13 cellular contexts compared by ENCODE assay signal in genomic region chr7:28996836-28997235, GRCh38.
"Had no signal": no experiment of that assay in that cellular context is flagged by ENCODE, and none has a peak within 500 bp of the region (broad histone marks: within the 10 kb centered on the region; RNA-seq: fewer than 3 reads in every experiment).

No MANE protein-coding gene starts in this region.

- H3K36me3 Mint-ChIP-seq: memory B cell had no signal

- H3K4me3 ChIP-seq: ovary, thoracic aorta, uterus had no signal

- ATAC-seq: stimulated activated naive CD8-positive, alpha-beta T cell treated with anti-CD3 and anti-CD28 coated beads, Interleukin-15, amount 100 ng/mL, for 72 hours had no signal

- H3K4me1 Mint-ChIP-seq: central memory CD8-positive, alpha-beta T cell; stimulated activated naive CD8-positive, alpha-beta T cell treated with anti-CD3 and anti-CD28 coated beads, Interleukin-15, amount 100 ng/mL, for 72 hours had no signal

- H3K9me3 Mint-ChIP-seq: activated T-helper 1 cell treated with anti-CD3 and anti-CD28 coated beads, Interleukin-12 subunit alpha, Interleukin-12 subunit beta, Interleukin-2, Interleukin-4 antibody, amounts not matched to agents 30 ng/mL and 10 ng/mL and 1 ng/mL, durations not matched to agents 14 hours and 24 hours and 36 hours; central memory CD8-positive, alpha-beta T cell; stimulated activated naive CD8-positive, alpha-beta T cell treated with anti-CD3 and anti-CD28 coated beads, Interleukin-15, amount 100 ng/mL, for 72 hours had no signal

- H3K27ac Mint-ChIP-seq: activated T-helper 1 cell treated with anti-CD3 and anti-CD28 coated beads, Interleukin-12 subunit alpha, Interleukin-12 subunit beta, Interleukin-2, Interleukin-4 antibody, amounts not matched to agents 30 ng/mL and 10 ng/mL and 1 ng/mL, durations not matched to agents 14 hours and 24 hours and 36 hours; memory B cell; stimulated activated naive CD8-positive, alpha-beta T cell treated with anti-CD3 and anti-CD28 coated beads, Interleukin-15, amount 100 ng/mL, for 72 hours had no signal

- DNase-seq: activated CD4-positive, alpha-beta T cell treated with anti-CD3 and anti-CD28 coated beads for 48 hours; activated naive CD4-positive, alpha-beta T cell; cortex of kidney; effector CD8-positive, alpha-beta T cell; hippocampal formation; ovary; stimulated activated CD4-positive, alpha-beta T cell treated with anti-CD3 and anti-CD28 coated beads, Interleukin-4, amount 100 ng/mL, for 4 hours; stimulated activated naive CD8-positive, alpha-beta T cell treated with anti-CD3 and anti-CD28 coated beads, Interleukin-15, amount 100 ng/mL, for 72 hours; uterus had no signal

- H3K4me3 Mint-ChIP-seq: activated T-helper 1 cell treated with anti-CD3 and anti-CD28 coated beads, Interleukin-12 subunit alpha, Interleukin-12 subunit beta, Interleukin-2, Interleukin-4 antibody, amounts not matched to agents 30 ng/mL and 10 ng/mL and 1 ng/mL, durations not matched to agents 14 hours and 24 hours and 36 hours; central memory CD8-positive, alpha-beta T cell; memory B cell; stimulated activated naive CD8-positive, alpha-beta T cell treated with anti-CD3 and anti-CD28 coated beads, Interleukin-15, amount 100 ng/mL, for 72 hours had no signal
